In the genomic region with DNA sequence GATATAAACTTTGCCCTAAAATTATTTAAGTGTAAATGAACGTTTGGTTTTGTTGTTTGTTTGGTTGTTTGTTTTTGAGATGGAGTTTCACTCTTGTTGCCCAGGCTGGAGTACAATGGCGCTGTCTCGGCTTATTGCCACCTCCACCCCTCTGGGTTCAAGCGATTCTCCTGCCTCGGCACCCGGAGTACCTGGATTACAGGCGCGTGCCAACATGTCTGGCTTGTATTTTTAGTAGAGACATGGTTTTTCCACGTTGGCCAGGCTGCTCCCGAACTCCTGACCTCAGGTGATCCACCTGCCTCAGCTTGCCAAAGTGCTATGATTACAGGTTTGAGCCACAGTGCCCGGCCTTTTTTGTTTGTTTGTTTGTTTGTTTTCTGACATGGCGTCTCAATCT, we compare ENCODE assay signal across 11 cellular contexts.
DNase-seq lines count a peak whose midpoint lies in the region; ATAC-seq and TF ChIP-seq lines count a peak whose summit lies in the region.
"Had no signal": no experiment of that assay in that cellular context is flagged by ENCODE, and none has a peak within 500 bp of the region (broad histone marks: within the 10 kb centered on the region; RNA-seq: fewer than 3 reads in every experiment).

No MANE protein-coding gene starts in this region.

- peak overlapping the region in 6 of 10 donors; percentile 10 to 73 (median 64) for H3K4me3 ChIP-seq in heart right ventricle
- H3K4me3 ChIP-seq in mesenchymal stem cell (ENCODE audit: insufficient read depth in 1 of 2, low read depth in 1 of 2, low read length in 2 of 2) = no peak overlapping the region
- no peak overlapping the region for H3K4me3 ChIP-seq in vagina
- H3K4me3 ChIP-seq: SJCRH30 had no signal

- H3K36me3 Mint-ChIP-seq in activated naive CD8-positive, alpha-beta T cell treated with anti-CD3 and anti-CD28 coated beads, Interleukin-2, amount 10 ng/mL, durations not matched to agents 7 days and 5 days = peaks cover 3% of the 10 kb centered on the region
- peaks cover 5% of the 10 kb centered on the region for H3K36me3 Mint-ChIP-seq in stimulated activated memory B cell treated with anti-CD40 and anti-IgM and Interleukin-4, amounts not matched to agents 10 μg/mL and 1 μg/mL and 100 μg/mL, for 72 hours

- H3K9ac ChIP-seq in mesenchymal stem cell (ENCODE audit: low read length) = no peak overlapping the region

- H3K27ac ChIP-seq in heart right ventricle (peak overlapping the region in 7 of 10 donors; percentile 96 to 99 (median 97)), mesenchymal stem cell (ENCODE audit: low read length, poor library complexity, severe bottlenecking) (no peak overlapping the region), vagina (peak overlapping the region; percentile 99)
- H3K27ac ChIP-seq: SJCRH30 had no signal

- no peak for DNase-seq in heart right ventricle
- no peak for DNase-seq in Right ventricle myocardium superior
- DNase-seq in activated naive CD8-positive, alpha-beta T cell treated with anti-CD3 and anti-CD28 coated beads, Interleukin-2, amount 10 ng/mL, durations not matched to agents 7 days and 5 days = no peak
- no peak for DNase-seq in mesenchymal stem cell
- DNase-seq in vagina (ENCODE audit: extremely low spot score in 2 of 2) = no peak
- no peak for DNase-seq in SHP77 (lab: John Stamatoyannopoulos, UW)
- no peak for DNase-seq in GM13976 (ENCODE audit: low spot score)
- DNase-seq: SJCRH30 had no signal

- H2AFZ ChIP-seq in mesenchymal stem cell (ENCODE audit: low read depth, low read length) = no peak overlapping the region

- intact Hi-C loops in heart right ventricle (cut with DNase I) (loop anchor here in 2 of 10 donors (5.0 to 10.0 kb wide), 2 partner anchors 73 to 90 kb away; a partner anchor contains a TSS), Right ventricle myocardium superior (cut with DNase I) (no loop called here), vagina (cut with DNase I) (no loop called here)

- H3K27me3 ChIP-seq in heart right ventricle = no peaks in the 10 kb centered on the region
- H3K27me3 ChIP-seq in mesenchymal stem cell (ENCODE audit: control insufficient read depth in 1 of 2, insufficient read depth in 1 of 2, low read length in 2 of 2) = no peaks in the 10 kb centered on the region
- H3K27me3 ChIP-seq in vagina = no peaks in the 10 kb centered on the region
- H3K27me3 ChIP-seq: neutrophil, SJCRH30 had no signal

- H3K4me2 ChIP-seq in mesenchymal stem cell (ENCODE audit: low read length, poor library complexity, severe bottlenecking) = no peak overlapping the region

- peaks cover 0 to 44% (median 28%) of the 10 kb centered on the region in 9 donors for H3K4me1 ChIP-seq in heart right ventricle
- peaks cover 12% of the 10 kb centered on the region for H3K4me1 ChIP-seq in mesenchymal stem cell (ENCODE audit: control insufficient read depth, insufficient read depth, low read depth, low read length)
- peaks cover 32% of the 10 kb centered on the region for H3K4me1 ChIP-seq in vagina

- peak overlapping the region; percentile 70 for H2AK5ac ChIP-seq in mesenchymal stem cell (ENCODE audit: low read length, severe bottlenecking)

- peak overlapping the region in 1 of 2 experiments; percentile 54 for H2BK12ac ChIP-seq in mesenchymal stem cell (ENCODE audit: low read length in 2 of 2)

- H3K4me3 Mint-ChIP-seq in activated naive CD8-positive, alpha-beta T cell treated with anti-CD3 and anti-CD28 coated beads, Interleukin-2, amount 10 ng/mL, durations not matched to agents 7 days and 5 days = peak overlapping the region; percentile 92
- no peak overlapping the region for H3K4me3 Mint-ChIP-seq in stimulated activated memory B cell treated with anti-CD40 and anti-IgM and Interleukin-4, amounts not matched to agents 10 μg/mL and 1 μg/mL and 100 μg/mL, for 72 hours
- H3K4me3 Mint-ChIP-seq: dendritic cell treated with granulocyte-macrophage colony-stimulating factor and Interleukin-4, amounts not matched to agents 40 ng/mL and 50 ng/mL, for 4 days had no signal

- peak overlapping the region in 1 of 2 experiments; percentile 7 for H3K4ac ChIP-seq in mesenchymal stem cell (ENCODE audit: low read depth in 1 of 2, low read length in 2 of 2)

- no peak overlapping the region for H2BK120ac ChIP-seq in mesenchymal stem cell (ENCODE audit: low read depth, low read length)

- H3K36me3 ChIP-seq in heart right ventricle (no peaks in the 10 kb centered on the region), mesenchymal stem cell (ENCODE audit: control insufficient read depth in 1 of 2, insufficient read depth in 2 of 2, low read depth in 1 of 2, low read length in 2 of 2) (no peaks in the 10 kb centered on the region), vagina (no peaks in the 10 kb centered on the region)
- H3K36me3 ChIP-seq: neutrophil, SJCRH30 had no signal

- H2BK15ac ChIP-seq in mesenchymal stem cell (ENCODE audit: low read depth, poor library complexity, severe bottlenecking) = no peak overlapping the region

- peaks cover 27% of the 10 kb centered on the region for H3K4me1 Mint-ChIP-seq in activated naive CD8-positive, alpha-beta T cell treated with anti-CD3 and anti-CD28 coated beads, Interleukin-2, amount 10 ng/mL, durations not matched to agents 7 days and 5 days
- peaks cover 32% of the 10 kb centered on the region for H3K4me1 Mint-ChIP-seq in stimulated activated memory B cell treated with anti-CD40 and anti-IgM and Interleukin-4, amounts not matched to agents 10 μg/mL and 1 μg/mL and 100 μg/mL, for 72 hours

- POLR2A ChIA-PET in activated naive CD8-positive, alpha-beta T cell treated with anti-CD3 and anti-CD28 coated beads, Interleukin-2, amount 10 ng/mL, durations not matched to agents 7 days and 5 days (lab: Charles Lee) = interaction anchor here (0.8 to 7.3 kb wide), 9 partner anchors 10 to 104 kb away, joined by 3 to 498 read pairs (median 56); a partner anchor contains a TSS

- H3K9me3 Mint-ChIP-seq in activated naive CD8-positive, alpha-beta T cell treated with anti-CD3 and anti-CD28 coated beads, Interleukin-2, amount 10 ng/mL, durations not matched to agents 7 days and 5 days = no peaks in the 10 kb centered on the region
- H3K9me3 Mint-ChIP-seq in stimulated activated memory B cell treated with anti-CD40 and anti-IgM and Interleukin-4, amounts not matched to agents 10 μg/mL and 1 μg/mL and 100 μg/mL, for 72 hours = no peaks in the 10 kb centered on the region
- H3K9me3 Mint-ChIP-seq: dendritic cell treated with granulocyte-macrophage colony-stimulating factor and Interleukin-4, amounts not matched to agents 40 ng/mL and 50 ng/mL, for 4 days had no signal

- H4K8ac ChIP-seq in mesenchymal stem cell (ENCODE audit: low read length) = peak overlapping the region; percentile 54

- peak overlapping the region; percentile 21 for H3K27ac Mint-ChIP-seq in activated naive CD8-positive, alpha-beta T cell treated with anti-CD3 and anti-CD28 coated beads, Interleukin-2, amount 10 ng/mL, durations not matched to agents 7 days and 5 days
- H3K27ac Mint-ChIP-seq in stimulated activated memory B cell treated with anti-CD40 and anti-IgM and Interleukin-4, amounts not matched to agents 10 μg/mL and 1 μg/mL and 100 μg/mL, for 72 hours = no peak overlapping the region
- H3K27ac Mint-ChIP-seq: dendritic cell treated with granulocyte-macrophage colony-stimulating factor and Interleukin-4, amounts not matched to agents 40 ng/mL and 50 ng/mL, for 4 days had no signal

- H3K18ac ChIP-seq in mesenchymal stem cell (ENCODE audit: low read depth in 1 of 2, low read length in 2 of 2) = no peak overlapping the region

- no peaks in the 10 kb centered on the region for H3K9me3 ChIP-seq in heart right ventricle
- H3K9me3 ChIP-seq in mesenchymal stem cell (ENCODE audit: control insufficient read depth, low read length) = no peaks in the 10 kb centered on the region
- H3K9me3 ChIP-seq in vagina = no peaks in the 10 kb centered on the region
- H3K9me3 ChIP-seq: neutrophil, SJCRH30 had no signal

- in situ Hi-C loops in GM13976 (cut with MboI; ENCODE audit: low sequenced_read_pairs, unreplicated experiment) = no loop called here

- H3K23ac ChIP-seq in mesenchymal stem cell (ENCODE audit: low read length in 2 of 2) = no peak overlapping the region

- H3K79me1 ChIP-seq in mesenchymal stem cell (replicated peaks; ENCODE audit: low read length, poor library complexity, severe bottlenecking) = peaks cover 6% of the 10 kb centered on the region

- ATAC-seq in heart right ventricle (no peak), Right ventricle myocardium superior (ENCODE audit: poor library complexity) (no peak)
- no peak for ATAC-seq in activated naive CD8-positive, alpha-beta T cell treated with anti-CD3 and anti-CD28 coated beads, Interleukin-2, amount 10 ng/mL, durations not matched to agents 7 days and 5 days (ENCODE audit: low read depth)
- ATAC-seq in stimulated activated memory B cell treated with anti-CD40 and anti-IgM and Interleukin-4, amounts not matched to agents 10 μg/mL and 1 μg/mL and 100 μg/mL, for 72 hours = no peak

- H3K14ac ChIP-seq in mesenchymal stem cell (ENCODE audit: low read length in 2 of 2) = no peak overlapping the region

- TF ChIP-seq POLR2A in vagina (IDR thresholded peaks at IDR 0.05) = no peak

- no peaks in the 10 kb centered on the region for H3K27me3 Mint-ChIP-seq in activated naive CD8-positive, alpha-beta T cell treated with anti-CD3 and anti-CD28 coated beads, Interleukin-2, amount 10 ng/mL, durations not matched to agents 7 days and 5 days
- no peaks in the 10 kb centered on the region for H3K27me3 Mint-ChIP-seq in stimulated activated memory B cell treated with anti-CD40 and anti-IgM and Interleukin-4, amounts not matched to agents 10 μg/mL and 1 μg/mL and 100 μg/mL, for 72 hours
- H3K27me3 Mint-ChIP-seq: dendritic cell treated with granulocyte-macrophage colony-stimulating factor and Interleukin-4, amounts not matched to agents 40 ng/mL and 50 ng/mL, for 4 days had no signal

- H2BK5ac ChIP-seq in mesenchymal stem cell (ENCODE audit: low read depth, low read length, poor library complexity, severe bottlenecking) = no peak overlapping the region

- peak overlapping the region; percentile 27 for H4K91ac ChIP-seq in mesenchymal stem cell (ENCODE audit: low read length)

- WGBS in heart right ventricle, 2 donors = 76 to 78% methylated on average over 12 of the region's 12 CpGs
- WGBS in mesenchymal stem cell = 89% methylated on average over 12 of the region's 12 CpGs

- TF ChIP-seq CTCF in heart right ventricle (IDR thresholded peaks at IDR 0.05) (no peak), vagina (IDR thresholded peaks at IDR 0.05) (no peak), GM13976 (IDR thresholded peaks at IDR 0.05; ENCODE audit: borderline replicate concordance, control extremely low read depth, extremely low read depth, insufficient read depth, missing control alignments) (no peak)

Comparison
In these comparisons a context has a peak if more than half of its experiments do, and no peak if none do; other contexts are left out.
1. H3K4me3 ChIP-seq: peak in heart right ventricle (6 of 10); none in mesenchymal stem cell (0 of 2) and vagina (0 of 2).